Comparison of ENCODE assay signal across 8 cellular contexts in genomic region chr2:241356871-241357260, GRCh38. TPM values are rescaled to one million over a fixed set of nuclear protein-coding genes. Genes with fewer than 3 reads are reported as not detected.
DNase-seq lines count a peak whose midpoint lies in the region; ATAC-seq and TF ChIP-seq lines count a peak whose summit lies in the region.

No MANE protein-coding gene starts in this region.

- POLR2A ChIA-PET in AG04450 (lab: Yijun Ruan, JAX) = interaction anchor here (0.6 to 0.9 kb wide), 3 partner anchors 15 to 37 kb away, joined by 3 to 4 read pairs (median 3); no protein-coding TSS in a partner anchor
- POLR2A ChIA-PET in MCF 10A (lab: Yijun Ruan, JAX) = interaction anchor here (0.6 to 1.0 kb wide), 2 partner anchors 25 to 40 kb away, joined by 3 to 5 read pairs; no protein-coding TSS in a partner anchor

- H3K9ac ChIP-seq in mucosa of stomach (ENCODE audit: low read length) = peak overlapping the region; percentile 81

- peak overlapping the region; percentile 78 for H3K27ac Mint-ChIP-seq in MCF 10A (ENCODE audit: low read depth, unreplicated experiment)

- H3K4me1 Mint-ChIP-seq in MCF 10A (ENCODE audit: insufficient read depth, unreplicated experiment) = peaks cover 34% of the 10 kb centered on the region

- H3K4me3 Mint-ChIP-seq in MCF 10A (ENCODE audit: unreplicated experiment) = peak overlapping the region; percentile 73

- H3K36me3 Mint-ChIP-seq in MCF 10A (ENCODE audit: insufficient read depth, unreplicated experiment) = peaks cover 28% of the 10 kb centered on the region

- H3K27me3 ChIP-seq in AG04450 (ENCODE audit: control insufficient read depth, insufficient read depth, low read length) (no peaks in the 10 kb centered on the region), mucosa of stomach (ENCODE audit: control insufficient read depth, insufficient read depth, low read length) (no peaks in the 10 kb centered on the region)

- BruUV-seq in MCF 10A (replicated peaks; lab: Mats Ljungman, UMichigan) = TSS peak; percentile 1

- ATAC-seq in HG02870 (IDR thresholded peaks at IDR 0.05; ENCODE audit: unreplicated experiment) (no peak), left colon (no peak)

- TF ChIP-seq CTCF in AG04450 (IDR thresholded peaks at IDR 0.05; ENCODE audit: low read depth, low read length) = no peak
- TF ChIP-seq CTCF in MCF 10A (IDR thresholded peaks at IDR 0.05; ENCODE audit: unreplicated experiment) = no peak

- no peaks in the 10 kb centered on the region for H3K27me3 Mint-ChIP-seq in MCF 10A (ENCODE audit: insufficient read depth, unreplicated experiment)

- H3K36me3 ChIP-seq in mucosa of stomach (ENCODE audit: control insufficient read depth, insufficient read depth, low read length) = peaks cover 4% of the 10 kb centered on the region

- no peaks in the 10 kb centered on the region for H3K9me3 Mint-ChIP-seq in MCF 10A (ENCODE audit: unreplicated experiment)

- H3K4me3 ChIP-seq in AG04450 (ENCODE audit: low read depth, low read length) (peak overlapping the region; percentile 87), mucosa of stomach (ENCODE audit: low read length) (no peak overlapping the region)

- CTCF ChIA-PET in AG04450 (lab: Charles Lee) (no interaction called here), MCF 10A (lab: Yijun Ruan, JAX) (no interaction called here)

- H3K9me3 ChIP-seq in AG04450 (ENCODE audit: control insufficient read depth, insufficient read depth, low read length) (no peaks in the 10 kb centered on the region; the same call in 1 of the 2 replicates), mucosa of stomach (ENCODE audit: control insufficient read depth, low read length) (no peaks in the 10 kb centered on the region)

- intact Hi-C loops in MCF 10A (cut with micrococcal nuclease) = loop anchor here (10.0 kb wide), 1 partner anchor 278 kb away; the partner anchor contains the start of genes ATG4B and THAP4
- intact Hi-C loops in left colon (cut with DNase I, micrococcal nuclease) = no loop called here

- no peak overlapping the region for H3K27ac ChIP-seq in AG04450 (ENCODE audit: low read depth, low read length)

- H3K4me1 ChIP-seq in mucosa of stomach (ENCODE audit: control insufficient read depth, insufficient read depth, low read length) = peaks cover 50% of the 10 kb centered on the region

- DNase-seq in AG04450 (ENCODE audit: low read depth, low spot score) (no peak), HT-29 (ENCODE audit: low spot score) (peak; percentile 48), MCF 10A (ENCODE audit: unreplicated experiment) (no peak), hippocampal formation (lab: John Stamatoyannopoulos, UW) (no peak), left colon (no peak)
- no peak for DNase-seq in effector CD8-positive, alpha-beta T cell (lab: John Stamatoyannopoulos, UW)

RNA-seq across cellular contexts. Expression of gene FARP2, which starts 0.8 kb away (rescaled TPM):
- polyA plus RNA-seq in AG04450 (2011; rRNA removed) = 25.4 and 27.0 TPM in 2 replicates
- 50.5 and 58.7 TPM in 2 replicates for polyA minus RNA-seq in AG04450 (2011; rRNA and poly(A)+ RNA removed)
- total RNA-seq in HT-29 (2014; rRNA removed; shearing (Covaris generic)) = 53.7 and 54.1 TPM in 2 replicates
- total RNA-seq in MCF 10A (2022) (31.7 and 32.6 TPM in 2 replicates), left colon (100 to 1,000 TPM; 126 to 138 TPM)

RNA-seq across cellular contexts. Expression of gene SEPTIN2, which starts 41.1 kb away (rescaled TPM):
- 788 and 1,080 TPM in 2 replicates for polyA plus RNA-seq in AG04450 (2011; rRNA removed)
- polyA minus RNA-seq in AG04450 (2011; rRNA and poly(A)+ RNA removed) = 366 and 582 TPM in 2 replicates
- 139 and 164 TPM in 2 replicates for total RNA-seq in HT-29 (2014; rRNA removed; shearing (Covaris generic))
- total RNA-seq in MCF 10A (2022) (254 and 271 TPM in 2 replicates), left colon (100 to 1,000 TPM; 245 to 254 TPM)

RNA-seq across cellular contexts. Expression of gene HDLBP, which starts 41.4 kb away (rescaled TPM):
- polyA plus RNA-seq in AG04450 (2011; rRNA removed) = 707 and 731 TPM in 2 replicates
- polyA minus RNA-seq in AG04450 (2011; rRNA and poly(A)+ RNA removed) = 1,398 and 1,782 TPM in 2 replicates
- total RNA-seq in HT-29 (2014; rRNA removed; shearing (Covaris generic)) = 461 and 493 TPM in 2 replicates
- 670 and 743 TPM in 2 replicates for total RNA-seq in MCF 10A (2022)
- total RNA-seq in left colon = 100 to 1,000 TPM; 390 to 417 TPM
